In the genomic region with DNA sequence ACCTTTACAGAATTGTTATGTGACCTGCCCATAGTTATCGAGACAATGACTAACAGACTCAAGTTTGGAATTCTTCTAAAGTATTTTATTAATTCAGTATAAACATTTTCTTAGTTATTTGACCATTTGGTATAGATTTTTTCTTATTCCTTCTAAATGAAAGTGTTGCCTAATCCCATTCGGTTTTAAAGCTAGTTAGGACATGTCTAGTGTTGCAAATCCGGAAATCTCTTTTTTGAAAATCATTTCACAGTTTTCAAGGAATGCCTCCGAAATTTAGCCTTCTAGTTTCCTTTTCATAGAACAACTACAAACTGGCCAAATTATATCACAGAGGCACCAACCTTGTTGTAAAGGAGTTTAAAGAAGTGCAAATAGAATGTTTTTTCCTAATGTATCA, we compare ENCODE assay signal across 27 cellular contexts.
"Had no signal": no experiment of that assay in that cellular context is flagged by ENCODE, and none has a peak within 500 bp of the region (broad histone marks: within the 10 kb centered on the region; RNA-seq: fewer than 3 reads in every experiment).

No MANE protein-coding gene starts in this region.

- H3K79me2 ChIP-seq: hepatocyte, parathyroid adenoma had no signal

- H3K27ac ChIP-seq: colonic mucosa, dorsolateral prefrontal cortex, esophagus squamous epithelium, hepatocyte, parathyroid adenoma, tibial artery, VCaP had no signal

- H3K9me3 ChIP-seq: colonic mucosa, esophagus squamous epithelium, mucosa of descending colon, tibial artery had no signal

- H3K9ac ChIP-seq: parathyroid adenoma had no signal

- H3K27ac Mint-ChIP-seq: activated CD4-positive, alpha-beta T cell treated with anti-CD3 and anti-CD28 coated beads, Interleukin-2, amount 10 ng/mL, durations not matched to agents 24 days and 14 days; activated CD8-positive, alpha-beta T cell treated with anti-CD3 and anti-CD28 coated beads, Interleukin-2, amount 10 ng/mL, durations not matched to agents 7 days and 5 days; activated naive CD4-positive, alpha-beta T cell treated with anti-CD3 and anti-CD28 coated beads, Interleukin-2, amount 50 U/mL, for 24 hours; activated T-helper 1 cell treated with anti-CD3 and anti-CD28 coated beads, Interleukin-12 subunit alpha, Interleukin-12 subunit beta, Interleukin-2, Interleukin-4 antibody, amounts not matched to agents 30 ng/mL and 10 ng/mL and 1 ng/mL, durations not matched to agents 14 hours and 24 hours and 36 hours; effector memory CD8-positive, alpha-beta T cell; memory B cell; nephron progenitor cell; stimulated activated effector memory CD8-positive, alpha-beta T cell treated with anti-CD3 and anti-CD28 coated beads, Interleukin-12 subunit alpha, Interleukin-12 subunit beta, amount 100 ng/mL, for 72 hours; stimulated activated naive CD8-positive, alpha-beta T cell treated with anti-CD3 and anti-CD28 coated beads, Interleukin-15, amount 100 ng/mL, for 72 hours; T-cell; T-helper 2 cell treated with Interferon-gamma antibody and Interleukin-4, amounts not matched to agents 5 μg/mL and 100 μg/mL, for 36 hours had no signal

- H3K27me3 Mint-ChIP-seq: activated CD4-positive, alpha-beta T cell treated with anti-CD3 and anti-CD28 coated beads, Interleukin-2, amount 10 ng/mL, durations not matched to agents 24 days and 14 days; activated naive CD4-positive, alpha-beta T cell treated with anti-CD3 and anti-CD28 coated beads, Interleukin-2, amount 50 U/mL, for 24 hours; effector memory CD8-positive, alpha-beta T cell; memory B cell; stimulated activated naive CD8-positive, alpha-beta T cell treated with anti-CD3 and anti-CD28 coated beads, Interleukin-15, amount 100 ng/mL, for 72 hours; T-cell had no signal

- H2AFZ ChIP-seq: hepatocyte, parathyroid adenoma had no signal

- H3K36me3 Mint-ChIP-seq: memory B cell; stimulated activated effector memory CD8-positive, alpha-beta T cell treated with anti-CD3 and anti-CD28 coated beads, Interleukin-12 subunit alpha, Interleukin-12 subunit beta, amount 100 ng/mL, for 72 hours had no signal

- ATAC-seq: activated CD4-positive, CD25-positive, alpha-beta regulatory T cell treated with anti-CD3 and anti-CD28 coated beads, Interleukin-2, amount 50 U/mL, for 24 hours; activated CD8-positive, alpha-beta T cell treated with anti-CD3 and anti-CD28 coated beads, Interleukin-2, amount 10 ng/mL, durations not matched to agents 7 days and 5 days; effector memory CD8-positive, alpha-beta T cell; left cardiac atrium; mucosa of descending colon; right cardiac atrium; stimulated activated effector memory CD8-positive, alpha-beta T cell treated with anti-CD3 and anti-CD28 coated beads, Interleukin-12 subunit alpha, Interleukin-12 subunit beta, amount 100 ng/mL, for 72 hours; stimulated activated naive CD8-positive, alpha-beta T cell treated with anti-CD3 and anti-CD28 coated beads, Interleukin-15, amount 100 ng/mL, for 72 hours; T-cell had no signal

- H3K36me3 ChIP-seq: colonic mucosa, esophagus squamous epithelium, tibial artery had no signal

- H3K4me1 Mint-ChIP-seq: activated CD4-positive, alpha-beta T cell treated with anti-CD3 and anti-CD28 coated beads, Interleukin-2, amount 10 ng/mL, durations not matched to agents 24 days and 14 days; activated naive CD4-positive, alpha-beta T cell treated with anti-CD3 and anti-CD28 coated beads, Interleukin-2, amount 50 U/mL, for 24 hours; memory B cell; stimulated activated effector memory CD8-positive, alpha-beta T cell treated with anti-CD3 and anti-CD28 coated beads, Interleukin-12 subunit alpha, Interleukin-12 subunit beta, amount 100 ng/mL, for 72 hours; stimulated activated naive CD8-positive, alpha-beta T cell treated with anti-CD3 and anti-CD28 coated beads, Interleukin-15, amount 100 ng/mL, for 72 hours; T-cell had no signal

- H3K9me3 Mint-ChIP-seq: activated CD4-positive, alpha-beta T cell treated with anti-CD3 and anti-CD28 coated beads, Interleukin-2, amount 10 ng/mL, durations not matched to agents 24 days and 14 days; activated naive CD4-positive, alpha-beta T cell treated with anti-CD3 and anti-CD28 coated beads, Interleukin-2, amount 50 U/mL, for 24 hours; activated T-helper 1 cell treated with anti-CD3 and anti-CD28 coated beads, Interleukin-12 subunit alpha, Interleukin-12 subunit beta, Interleukin-2, Interleukin-4 antibody, amounts not matched to agents 30 ng/mL and 10 ng/mL and 1 ng/mL, durations not matched to agents 14 hours and 24 hours and 36 hours; effector memory CD8-positive, alpha-beta T cell; memory B cell; nephron progenitor cell; stimulated activated effector memory CD8-positive, alpha-beta T cell treated with anti-CD3 and anti-CD28 coated beads, Interleukin-12 subunit alpha, Interleukin-12 subunit beta, amount 100 ng/mL, for 72 hours; stimulated activated naive CD8-positive, alpha-beta T cell treated with anti-CD3 and anti-CD28 coated beads, Interleukin-15, amount 100 ng/mL, for 72 hours; T-cell; T-helper 2 cell treated with Interferon-gamma antibody and Interleukin-4, amounts not matched to agents 5 μg/mL and 100 μg/mL, for 36 hours had no signal

- H3K27me3 ChIP-seq: colonic mucosa, dorsolateral prefrontal cortex, esophagus squamous epithelium, hepatocyte, tibial artery had no signal

- DNase-seq: activated CD4-positive, alpha-beta T cell treated with anti-CD3 and anti-CD28 coated beads, Interleukin-2, amount 10 ng/mL, durations not matched to agents 24 days and 14 days; activated CD8-positive, alpha-beta T cell treated with anti-CD3 and anti-CD28 coated beads, Interleukin-2, amount 10 ng/mL, durations not matched to agents 7 days and 5 days; activated gamma-delta T cell treated with Interleukin-2 at 50 U/mL for 16 hours; colonic mucosa; dorsolateral prefrontal cortex; effector memory CD8-positive, alpha-beta T cell; esophagus squamous epithelium; glutamatergic neuron; left cardiac atrium; mucosa of descending colon; nephron progenitor cell; right cardiac atrium; stimulated activated CD4-positive, alpha-beta T cell treated with anti-CD3 and anti-CD28 coated beads, Interleukin-2, amount 100 ng/mL, for 24 hours; stimulated activated naive CD8-positive, alpha-beta T cell treated with anti-CD3 and anti-CD28 coated beads, Interleukin-15, amount 100 ng/mL, for 72 hours; T-cell; tibial artery had no signal

- H3K4me3 Mint-ChIP-seq: activated CD4-positive, alpha-beta T cell treated with anti-CD3 and anti-CD28 coated beads, Interleukin-2, amount 10 ng/mL, durations not matched to agents 24 days and 14 days; activated CD8-positive, alpha-beta T cell treated with anti-CD3 and anti-CD28 coated beads, Interleukin-2, amount 10 ng/mL, durations not matched to agents 7 days and 5 days; activated naive CD4-positive, alpha-beta T cell treated with anti-CD3 and anti-CD28 coated beads, Interleukin-2, amount 50 U/mL, for 24 hours; activated T-helper 1 cell treated with anti-CD3 and anti-CD28 coated beads, Interleukin-12 subunit alpha, Interleukin-12 subunit beta, Interleukin-2, Interleukin-4 antibody, amounts not matched to agents 30 ng/mL and 10 ng/mL and 1 ng/mL, durations not matched to agents 14 hours and 24 hours and 36 hours; effector memory CD8-positive, alpha-beta T cell; memory B cell; nephron progenitor cell; stimulated activated effector memory CD8-positive, alpha-beta T cell treated with anti-CD3 and anti-CD28 coated beads, Interleukin-12 subunit alpha, Interleukin-12 subunit beta, amount 100 ng/mL, for 72 hours; stimulated activated naive CD8-positive, alpha-beta T cell treated with anti-CD3 and anti-CD28 coated beads, Interleukin-15, amount 100 ng/mL, for 72 hours; T-cell; T-helper 2 cell treated with Interferon-gamma antibody and Interleukin-4, amounts not matched to agents 5 μg/mL and 100 μg/mL, for 36 hours had no signal

- H3K4me3 ChIP-seq: colonic mucosa, dorsolateral prefrontal cortex, esophagus squamous epithelium, hepatocyte, mucosa of descending colon, tibial artery had no signal

- H3K4me2 ChIP-seq: hepatocyte had no signal

- H3K4me1 ChIP-seq: colonic mucosa, parathyroid adenoma, tibial artery had no signal

- FAIRE-seq: astrocyte, endothelial cell of umbilical vein had no signal
